Comparison of ENCODE assay signal across 12 cellular contexts in the genomic region with DNA sequence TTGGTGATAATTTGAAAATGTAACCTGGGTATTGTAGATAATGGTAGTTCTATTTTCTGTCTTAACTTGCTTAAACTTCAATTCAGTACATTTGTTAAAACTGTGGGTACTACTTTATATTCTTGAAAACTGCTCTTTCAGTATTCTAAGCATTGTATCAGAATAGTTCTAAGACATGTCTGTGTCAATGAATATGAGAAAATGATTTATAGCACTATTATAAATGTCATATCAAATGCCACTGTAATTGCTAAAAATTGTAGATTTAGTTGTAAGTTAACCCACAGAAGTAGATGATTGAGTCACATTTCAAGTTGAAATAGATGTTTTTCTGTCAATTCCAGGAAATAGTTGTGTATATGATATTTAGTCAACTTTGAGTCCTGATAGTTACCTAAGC. TPM values are rescaled to one million over a fixed set of nuclear protein-coding genes. Genes with fewer than 3 reads are reported as not detected.
DNase-seq lines count a peak whose midpoint lies in the region; ATAC-seq, FAIRE-seq and TF ChIP-seq lines count a peak whose summit lies in the region.
"Had no signal": no experiment of that assay in that cellular context is flagged by ENCODE, and none has a peak within 500 bp of the region (broad histone marks: within the 10 kb centered on the region; RNA-seq: fewer than 3 reads in every experiment).

No MANE protein-coding gene starts in this region.

- no peak for DNase-seq in Calu3
- DNase-seq in MG63 = no peak
- DNase-seq in nephron progenitor cell = no peak
- DNase-seq in ACHN = no peak
- no peak for DNase-seq in NCI-H446 (lab: John Stamatoyannopoulos, UW)
- no peak for DNase-seq in NCI-H82 (lab: John Stamatoyannopoulos, UW)
- DNase-seq: activated CD4-positive, CD25-positive, alpha-beta regulatory T cell; NCI-H226 had no signal

- H3K9me3 Mint-ChIP-seq in Calu3 (ENCODE audit: low read depth, unreplicated experiment) (no peaks in the 10 kb centered on the region), nephron progenitor cell (no peaks in the 10 kb centered on the region)

- H3K27me3 Mint-ChIP-seq in Calu3 (ENCODE audit: unreplicated experiment) = no peaks in the 10 kb centered on the region
- peaks cover 7% of the 10 kb centered on the region for H3K27me3 Mint-ChIP-seq in nephron progenitor cell (ENCODE audit: low read depth, poor library complexity)

- TF ChIP-seq CTCF in Calu3 (IDR thresholded peaks at IDR 0.05; ENCODE audit: unreplicated experiment) = no peak
- no peak for TF ChIP-seq CTCF in nephron progenitor cell (IDR thresholded peaks at IDR 0.05)

- CTCF ChIA-PET in Calu3 (lab: Charles Lee) = no interaction called here

- H3K27ac Mint-ChIP-seq in Calu3 (ENCODE audit: unreplicated experiment) = no peak overlapping the region
- no peak overlapping the region for H3K27ac Mint-ChIP-seq in nephron progenitor cell

- H3K36me3 ChIP-seq in MG63 = peaks cover 7% of the 10 kb centered on the region
- H3K36me3 ChIP-seq: neutrophil had no signal

- intact Hi-C loops in Calu3 (cut with micrococcal nuclease; ENCODE audit: unreplicated experiment) = no loop called here

- H3K4me3 Mint-ChIP-seq in Calu3 (ENCODE audit: low read depth, unreplicated experiment) (peak overlapping the region; percentile 98), nephron progenitor cell (peak overlapping the region; percentile 89)

- H3K9me3 ChIP-seq in MG63 = no peaks in the 10 kb centered on the region
- H3K9me3 ChIP-seq: neutrophil had no signal

- H3K4me3 ChIP-seq in MG63 = 0 out of 2 replicates have a peak overlapping the region, but pooled peaks have one; percentile 67

- no peak for ATAC-seq in GM19035 (IDR thresholded peaks at IDR 0.05; ENCODE audit: unreplicated experiment)

- peaks cover 31% of the 10 kb centered on the region for H3K36me3 Mint-ChIP-seq in Calu3 (ENCODE audit: insufficient read depth, unreplicated experiment)
- peaks cover 11% of the 10 kb centered on the region for H3K36me3 Mint-ChIP-seq in nephron progenitor cell (ENCODE audit: low read depth)

- in situ Hi-C loops in ACHN (cut with HindIII; ENCODE audit: low pct_ligation_motif_present, low pct_unique_long_range_greater_than_20kb, low sequenced_read_pairs) = no loop called here

- H3K27me3 ChIP-seq in MG63 = no peaks in the 10 kb centered on the region
- H3K27me3 ChIP-seq: neutrophil had no signal

- no TSS peak for BruUV-seq in Calu3 (replicated peaks; lab: Mats Ljungman, UMichigan)

- peak; percentile 5 for FAIRE-seq in colon (lab: Jason Lieb, UNC)
- FAIRE-seq: endometrium had no signal

- H3K4me1 Mint-ChIP-seq in Calu3 (ENCODE audit: low read depth, unreplicated experiment) (peaks cover 10% of the 10 kb centered on the region), nephron progenitor cell (peaks cover 48% of the 10 kb centered on the region)

RNA-seq across cellular contexts. Expression of a gene that starts 2.4 kb away (rescaled TPM):
- total RNA-seq in Calu3 (2022) = 16.0 and 17.2 TPM in 2 replicates
- 6.4 and 18.1 TPM in 2 replicates for total RNA-seq in MG63 (2014; rRNA removed; shearing (Covaris generic); ENCODE audit: low replicate concordance)
